In the genomic region with DNA sequence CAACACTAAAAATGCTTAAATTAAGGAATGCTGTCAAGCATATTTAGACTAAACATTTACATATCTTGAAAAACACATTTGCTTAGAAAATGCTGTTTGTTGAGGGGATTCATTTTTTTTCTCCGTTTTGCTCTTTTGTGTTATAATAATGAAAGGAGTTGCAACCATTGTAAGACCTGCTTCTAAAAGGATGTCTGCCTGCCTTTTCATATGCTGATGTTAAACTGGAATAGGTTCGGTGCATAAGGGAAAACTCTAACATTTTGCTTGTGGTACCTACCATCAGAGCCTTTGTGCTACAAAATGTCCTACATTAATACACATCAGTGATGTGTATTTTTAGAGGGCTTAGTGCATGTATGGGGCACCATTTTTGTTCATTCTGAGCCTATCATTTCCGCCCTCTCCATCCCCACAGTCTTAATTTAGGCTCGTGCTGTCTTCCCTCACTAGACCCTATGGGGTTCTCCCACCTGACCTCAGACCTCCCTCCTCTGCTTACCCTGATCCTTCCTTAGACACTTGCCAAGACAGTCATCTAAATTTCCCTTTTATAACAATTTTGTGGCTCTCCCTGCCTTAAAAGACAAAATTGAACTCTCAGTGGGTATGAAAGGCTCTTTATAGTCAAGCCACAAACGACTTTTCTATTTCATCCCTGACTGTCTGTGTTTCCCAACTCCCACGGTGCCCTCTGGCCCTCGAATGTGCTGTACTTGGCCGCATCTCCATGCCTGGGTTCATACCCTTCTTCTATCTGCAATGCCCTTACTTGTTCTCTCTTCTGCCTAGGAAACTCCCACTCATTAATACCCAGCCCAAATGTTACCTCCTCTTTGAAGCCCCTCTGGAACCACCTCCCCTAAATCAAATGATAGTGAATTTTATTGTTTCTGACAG, we compare ENCODE assay signal across 14 cellular contexts.
"Had no signal": no experiment of that assay in that cellular context is flagged by ENCODE, and none has a peak within 500 bp of the region (broad histone marks: within the 10 kb centered on the region; RNA-seq: fewer than 3 reads in every experiment).

No MANE protein-coding gene starts in this region.

- H3K4me1 ChIP-seq: gastroesophageal sphincter, upper lobe of left lung had no signal

- H3K36me3 ChIP-seq: upper lobe of left lung had no signal

- ATAC-seq: activated CD4-positive, CD25-positive, alpha-beta regulatory T cell treated with anti-CD3 and anti-CD28 coated beads, Interleukin-2, amount 50 U/mL, for 24 hours; activated CD8-positive, alpha-beta memory T cell treated with anti-CD3 and anti-CD28 coated beads, Interleukin-2, amount 10 ng/mL, durations not matched to agents 7 days and 5 days; activated T-cell treated with anti-CD3 and anti-CD28 coated beads, Interleukin-2, amount 50 U/mL, for 4 hours; gastroesophageal sphincter; natural killer cell treated with Interleukin-12 subunit alpha and Interleukin-12 subunit beta and Interleukin-15 and Interleukin-18, amount 100 ng/mL, for 72 hours; stimulated activated naive CD8-positive, alpha-beta T cell treated with anti-CD3 and anti-CD28 coated beads, Interleukin-15, Interleukin-2, amounts not matched to agents 100 U/mL and 50 U/mL, for 24 hours had no signal

- H3K9me3 Mint-ChIP-seq: activated naive CD8-positive, alpha-beta T cell treated with anti-CD3 and anti-CD28 coated beads for 36 hours; activated T-cell treated with anti-CD3 and anti-CD28 coated beads, Interleukin-2, amount 50 U/mL, for 4 hours; natural killer cell treated with Interleukin-12 subunit alpha and Interleukin-12 subunit beta and Interleukin-15 and Interleukin-18, amount 100 ng/mL, for 72 hours had no signal

- H3K27ac Mint-ChIP-seq: activated CD8-positive, alpha-beta memory T cell treated with anti-CD3 and anti-CD28 coated beads, Interleukin-2, amount 10 ng/mL, durations not matched to agents 7 days and 5 days; activated naive CD8-positive, alpha-beta T cell treated with anti-CD3 and anti-CD28 coated beads for 36 hours; natural killer cell treated with Interleukin-12 subunit alpha and Interleukin-12 subunit beta and Interleukin-15 and Interleukin-18, amount 100 ng/mL, for 72 hours had no signal

- H3K27ac ChIP-seq: gastroesophageal sphincter, upper lobe of left lung had no signal

- H3K4me3 Mint-ChIP-seq: activated CD8-positive, alpha-beta memory T cell treated with anti-CD3 and anti-CD28 coated beads, Interleukin-2, amount 10 ng/mL, durations not matched to agents 7 days and 5 days; activated naive CD8-positive, alpha-beta T cell treated with anti-CD3 and anti-CD28 coated beads for 36 hours; activated T-cell treated with anti-CD3 and anti-CD28 coated beads, Interleukin-2, amount 50 U/mL, for 4 hours; natural killer cell treated with Interleukin-12 subunit alpha and Interleukin-12 subunit beta and Interleukin-15 and Interleukin-18, amount 100 ng/mL, for 72 hours had no signal

- DNase-seq: activated CD4-positive, alpha-beta T cell treated with anti-CD3 and anti-CD28 coated beads, Interleukin-2, amount 50 U/mL, for 4 hours; activated CD8-positive, alpha-beta memory T cell treated with anti-CD3 and anti-CD28 coated beads, Interleukin-2, amount 10 ng/mL, durations not matched to agents 7 days and 5 days; activated effector memory CD4-positive, alpha-beta T cell treated with anti-CD3 and anti-CD28 coated beads, Interleukin-2, amount 50 U/mL, for 16 hours; activated naive CD8-positive, alpha-beta T cell treated with anti-CD3 and anti-CD28 coated beads for 36 hours; activated T-cell treated with anti-CD3 and anti-CD28 coated beads, Interleukin-2, amount 50 U/mL, for 4 hours; hippocampal formation; kidney glomerular epithelial cell; stimulated activated CD4-positive, alpha-beta T cell treated with anti-CD3 and anti-CD28 coated beads, Interleukin-4, amount 100 ng/mL, for 1 hour; stimulated activated CD8-positive, alpha-beta memory T cell treated with anti-CD3 and anti-CD28 coated beads, Interleukin-4, amount 100 ng/mL, for 48 hours; stimulated activated naive CD8-positive, alpha-beta T cell treated with anti-CD3 and anti-CD28 coated beads, Interleukin-15, Interleukin-2, amounts not matched to agents 100 U/mL and 50 U/mL, for 24 hours; upper lobe of left lung had no signal

- H3K36me3 Mint-ChIP-seq: activated CD8-positive, alpha-beta memory T cell treated with anti-CD3 and anti-CD28 coated beads, Interleukin-2, amount 10 ng/mL, durations not matched to agents 7 days and 5 days; natural killer cell treated with Interleukin-12 subunit alpha and Interleukin-12 subunit beta and Interleukin-15 and Interleukin-18, amount 100 ng/mL, for 72 hours had no signal

- H3K4me3 ChIP-seq: gastroesophageal sphincter, upper lobe of left lung had no signal

- H3K27me3 ChIP-seq: gastroesophageal sphincter, upper lobe of left lung had no signal
